In the genomic region with DNA sequence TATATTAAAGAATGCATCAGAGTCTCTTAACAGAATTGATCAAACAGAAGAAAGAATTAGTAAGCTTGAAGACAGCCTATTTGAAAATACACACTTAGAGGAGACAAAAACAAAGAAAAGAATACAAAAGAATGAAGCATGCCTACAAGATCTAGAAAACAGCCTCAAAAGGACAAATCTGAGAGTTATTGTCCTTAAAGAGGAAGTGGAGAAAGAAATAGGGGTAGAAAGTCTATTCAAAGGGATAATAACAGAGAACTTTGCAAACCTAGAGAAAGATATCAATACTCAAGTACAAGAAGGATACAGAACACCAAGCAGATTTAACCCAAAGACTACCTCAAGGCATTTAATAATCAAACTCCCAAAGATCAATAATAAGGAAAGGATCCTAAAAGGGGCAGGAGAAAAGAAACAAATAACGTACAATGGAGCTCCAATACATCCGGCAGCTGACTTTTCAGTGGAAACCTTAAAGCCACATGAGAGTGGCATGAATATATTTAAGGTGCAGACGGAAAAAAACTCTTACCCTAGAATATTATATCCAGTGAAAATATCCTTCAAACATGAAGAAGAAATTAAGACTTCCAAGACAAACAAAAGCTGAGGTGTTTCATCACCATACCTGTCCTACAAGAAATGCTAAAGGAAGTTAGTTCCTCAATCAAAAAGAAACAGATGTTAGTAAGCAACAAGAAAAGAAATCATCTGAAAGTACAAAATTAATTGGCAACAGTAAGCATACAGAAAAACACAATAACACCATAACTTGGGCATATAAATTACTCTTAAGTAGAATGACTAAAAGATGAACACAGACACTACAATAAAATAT, we compare ENCODE assay signal across 19 cellular contexts. TPM values are rescaled to one million over a fixed set of nuclear protein-coding genes. Genes with fewer than 3 reads are reported as not detected.
DNase-seq lines count a peak whose midpoint lies in the region; ATAC-seq, FAIRE-seq and TF ChIP-seq lines count a peak whose summit lies in the region.
"Had no signal": no experiment of that assay in that cellular context is flagged by ENCODE, and none has a peak within 500 bp of the region (broad histone marks: within the 10 kb centered on the region; RNA-seq: fewer than 3 reads in every experiment).

No MANE protein-coding gene starts in this region.

- H3K9me3 ChIP-seq in K562 (replicated peaks; ENCODE audit: control insufficient read depth, insufficient read depth, low read depth, low read length) = no peaks in the 10 kb centered on the region
- H3K9me3 ChIP-seq: Caco-2 had no signal

- H3K4me2 ChIP-seq in K562 (ENCODE audit: insufficient read depth, low read length) = no peak overlapping the region
- H3K4me2 ChIP-seq: BLaER1 had no signal

- intact Hi-C loops in K562 (cut with micrococcal nuclease) = no loop called here

- H3K27me3 Mint-ChIP-seq in activated naive CD8-positive, alpha-beta T cell = no peaks in the 10 kb centered on the region
- H3K27me3 Mint-ChIP-seq in activated naive CD8-positive, alpha-beta T cell treated with anti-CD3 and anti-CD28 coated beads for 36 hours = no peaks in the 10 kb centered on the region
- H3K27me3 Mint-ChIP-seq: CD8-positive, alpha-beta memory T cell had no signal

- H3K27ac ChIP-seq in K562 (ENCODE audit: extremely low read depth, low read depth, low read length) = no peak overlapping the region
- H3K27ac ChIP-seq: BLaER1 had no signal

- H3K36me3 Mint-ChIP-seq in activated naive CD8-positive, alpha-beta T cell = peaks cover 31% of the 10 kb centered on the region
- H3K36me3 Mint-ChIP-seq in activated naive CD8-positive, alpha-beta T cell treated with anti-CD3 and anti-CD28 coated beads for 36 hours = peaks cover 44% of the 10 kb centered on the region

- no peak for TF ChIP-seq POLR2A in K562 (conservative IDR thresholded peaks at IDR 0.05)

- H3K9ac ChIP-seq in K562 (ENCODE audit: insufficient read depth in 1 of 2, low read depth in 2 of 2, low read length in 2 of 2) = no peak overlapping the region
- H3K9ac ChIP-seq: BLaER1 had no signal

- H3K4me3 Mint-ChIP-seq in activated naive CD8-positive, alpha-beta T cell = no peak overlapping the region
- H3K4me3 Mint-ChIP-seq in activated naive CD8-positive, alpha-beta T cell treated with anti-CD3 and anti-CD28 coated beads for 36 hours = no peak overlapping the region
- H3K4me3 Mint-ChIP-seq: CD8-positive, alpha-beta memory T cell; H9 had no signal

- 89% methylated on average over 3 of the region's 3 CpGs for WGBS in K562 (ENCODE audit: insufficient coverage, low coverage, missing lambda C conversion rate)

- no TSS peak for BruUV-seq in K562 (replicated peaks; lab: Mats Ljungman, UMichigan)

- H3K36me3 ChIP-seq in K562 (ENCODE audit: control insufficient read depth, insufficient read depth, low read length) = no peaks in the 10 kb centered on the region

- no peaks in the 10 kb centered on the region for H3K27me3 ChIP-seq in K562 (ENCODE audit: control insufficient read depth in 2 of 2, insufficient read depth in 2 of 2, low read length in 2 of 2)
- H3K27me3 ChIP-seq: BLaER1 had no signal

- H2AFZ ChIP-seq in K562 (ENCODE audit: low read depth, low read length) = no peak overlapping the region

- TF ChIP-seq RAD21 in K562 (CRISPR knock-in tag; conservative IDR thresholded peaks at IDR 0.05 in 1 of 2, IDR thresholded peaks at IDR 0.05 in 1 of 2) = no peak

- peaks cover 58% of the 10 kb centered on the region for H3K4me1 Mint-ChIP-seq in activated naive CD8-positive, alpha-beta T cell (ENCODE audit: low read depth)
- peaks cover 44% of the 10 kb centered on the region for H3K4me1 Mint-ChIP-seq in activated naive CD8-positive, alpha-beta T cell treated with anti-CD3 and anti-CD28 coated beads for 36 hours

- DNase-seq in activated naive CD8-positive, alpha-beta T cell treated with anti-CD3 and anti-CD28 coated beads for 36 hours = no peak
- DNase-seq in LNCaP clone FGC (ENCODE audit: low read depth) (peak; percentile 65), K562 (ENCODE audit: extremely low read depth in 1 of 4, low spot score in 3 of 4) (no peak), midbrain (lab: John Stamatoyannopoulos, UW) (no peak), kidney glomerular epithelial cell (lab: John Stamatoyannopoulos, UW) (no peak)
- no peak for DNase-seq in activated CD4-positive, alpha-beta T cell treated with anti-CD3 and anti-CD28 coated beads for 4 hours
- DNase-seq: 8988T; AML-193; Caco-2; CD8-positive, alpha-beta memory T cell; DMS53; GF-D8; GOT3; H9 had no signal

- no peak for TF ChIP-seq EP300 in K562 (IDR thresholded peaks at IDR 0.05; ENCODE audit: low read length)

- no peaks in the 10 kb centered on the region for H3K9me1 ChIP-seq in K562 (ENCODE audit: control insufficient read depth, insufficient read depth, low read length)

- peak overlapping the region; percentile 22 for H3K27ac Mint-ChIP-seq in activated naive CD8-positive, alpha-beta T cell
- no peak overlapping the region for H3K27ac Mint-ChIP-seq in activated naive CD8-positive, alpha-beta T cell treated with anti-CD3 and anti-CD28 coated beads for 36 hours
- H3K27ac Mint-ChIP-seq: H9 had no signal

- in situ Hi-C loops in K562 (cut with MboI) = no loop called here

- H3K9me3 Mint-ChIP-seq in activated naive CD8-positive, alpha-beta T cell (ENCODE audit: low read depth) = peaks cover 6% of the 10 kb centered on the region
- peaks cover 11% of the 10 kb centered on the region for H3K9me3 Mint-ChIP-seq in activated naive CD8-positive, alpha-beta T cell treated with anti-CD3 and anti-CD28 coated beads for 36 hours

- H3K4me3 ChIP-seq in LNCaP clone FGC (ENCODE audit: low read depth, low read length) = peak overlapping the region; percentile 40
- H3K4me3 ChIP-seq in K562 = no peak overlapping the region
- H3K4me3 ChIP-seq: BLaER1 had no signal

- POLR2A ChIA-PET in K562 (lab: Yijun Ruan, JAX) = interaction anchor here (0.7 kb wide), 1 partner anchor 30 kb away, joined by 3 read pairs; no protein-coding TSS in a partner anchor

- TF ChIP-seq CTCF in LNCaP clone FGC (IDR thresholded peaks at IDR 0.05; ENCODE audit: control insufficient read depth, extremely low read depth, insufficient read depth) (no peak), K562 (IDR thresholded peaks at IDR 0.05 in 2 of 3, conservative IDR thresholded peaks at IDR 0.05 in 1 of 3; ENCODE audit: insufficient read depth in 2 of 3, low read depth in 1 of 3, low read length in 3 of 3) (no peak)

- H3K79me2 ChIP-seq in K562 (ENCODE audit: control insufficient read depth, insufficient read depth, low read length) = peaks cover 93% of the 10 kb centered on the region

- peaks cover 4% of the 10 kb centered on the region for H4K20me1 ChIP-seq in K562 (replicated peaks; ENCODE audit: control insufficient read depth, insufficient read depth, low read length)
- H4K20me1 ChIP-seq: BLaER1 had no signal

- peaks cover 0 to 7% of the 10 kb centered on the region in 2 experiments; a peak in 4 of 5 replicates for H3K4me1 ChIP-seq in K562 (replicated peaks in 1 of 2; ENCODE audit: control insufficient read depth in 2 of 2, insufficient read depth in 2 of 2, low read length in 2 of 2)

- FAIRE-seq in K562 (lab: Jason Lieb, UNC) (no peak), islet of Langerhans (lab: Jason Lieb, UNC) (peak; percentile 49)
- FAIRE-seq: GM18507, HTR-8/SVneo had no signal

- no peak for ATAC-seq in K562

- CTCF ChIA-PET in K562 (lab: Yijun Ruan, JAX; ENCODE audit: low intra/inter-chr PET ratio) = no interaction called here

TF ChIP-seq in K562, 482 proteins besides CTCF, POLR2A, EP300 and RAD21:
- TF ChIP-seq CBX3 (IDR thresholded peaks at IDR 0.05; ENCODE audit: borderline replicate concordance in 1 of 2, low read length in 2 of 2) (0 out of 3 replicates have a peak, but pooled peaks of 1 of the 2 experiments have one; percentile 23), TCF7 (IDR thresholded peaks at IDR 0.05; ENCODE audit: borderline replicate concordance) (no peak), SPI1 (IDR thresholded peaks at IDR 0.05; ENCODE audit: borderline replicate concordance, low read depth, low read length) (0 out of 2 replicates have a peak, but pooled peaks have one; percentile 57)

RNA-seq across cellular contexts. Expression of a gene that starts 36.1 kb away (rescaled TPM):
- 10 to 100 TPM; 52.5 to 61.2 TPM for total RNA-seq in activated naive CD8-positive, alpha-beta T cell treated with anti-CD3 and anti-CD28 coated beads for 36 hours
- 104 and 363 TPM in 2 replicates for total RNA-seq in K562 (2011; cell fraction: chromatin; rRNA removed; ENCODE audit: low replicate concordance)
- 53.9 and 87.2 TPM in 2 replicates for total RNA-seq in K562 (2011; cell fraction: nucleolus; rRNA removed)
- total RNA-seq in K562 (2011; cell fraction: nucleoplasm; rRNA removed) = 148 and 201 TPM in 2 replicates
- total RNA-seq in K562 (2014; rRNA removed) (55.5 and 60.2 TPM in 2 replicates), K562 (2014; rRNA removed; fragmentation: Illumina TruSeq; extraction: Trizol) (88.7 and 92.7 TPM in 2 replicates), K562 (2015; rRNA removed; fragmentation: Illumina TruSeq; extraction: Trizol) (82.6 and 87.3 TPM in 2 replicates), K562 (2021) (63.0 and 65.9 TPM in 2 replicates)
- polyA plus RNA-seq in K562 (2011; rRNA removed) (36.8 and 46.1 TPM in 2 replicates), K562 (2014; fragmentation: Illumina TruSeq; extraction: Trizol) (46.8 and 59.7 TPM in 2 replicates), K562 (2014; fragmentation: Nextera tagmentation; extraction: Ambion mirVana) (10 to 100 TPM; 24.2 to 32.1 TPM), K562 (2014; rRNA removed) (31.9 and 34.4 TPM in 2 replicates)
- 29.9 and 41.2 TPM in 2 replicates for polyA plus RNA-seq in K562 (2011; cell fraction: cytosol; rRNA removed)
- polyA plus RNA-seq in K562 (2011; cell fraction: nucleus; rRNA removed) = 32.0 and 38.6 TPM in 2 replicates
- polyA plus RNA-seq in K562 (2012) = 42.7 and 50.5 TPM in 2 replicates
- polyA minus RNA-seq in K562 (2011; rRNA and poly(A)+ RNA removed) = 341 and 347 TPM in 2 replicates
- 82.8 and 105 TPM in 2 replicates for polyA minus RNA-seq in K562 (2011; cell fraction: cytosol; rRNA and poly(A)+ RNA removed)
- 202 and 311 TPM in 2 replicates for polyA minus RNA-seq in K562 (2011; cell fraction: nucleus; rRNA and poly(A)+ RNA removed)
